9 cellular contexts compared by ENCODE assay signal in the genomic region with DNA sequence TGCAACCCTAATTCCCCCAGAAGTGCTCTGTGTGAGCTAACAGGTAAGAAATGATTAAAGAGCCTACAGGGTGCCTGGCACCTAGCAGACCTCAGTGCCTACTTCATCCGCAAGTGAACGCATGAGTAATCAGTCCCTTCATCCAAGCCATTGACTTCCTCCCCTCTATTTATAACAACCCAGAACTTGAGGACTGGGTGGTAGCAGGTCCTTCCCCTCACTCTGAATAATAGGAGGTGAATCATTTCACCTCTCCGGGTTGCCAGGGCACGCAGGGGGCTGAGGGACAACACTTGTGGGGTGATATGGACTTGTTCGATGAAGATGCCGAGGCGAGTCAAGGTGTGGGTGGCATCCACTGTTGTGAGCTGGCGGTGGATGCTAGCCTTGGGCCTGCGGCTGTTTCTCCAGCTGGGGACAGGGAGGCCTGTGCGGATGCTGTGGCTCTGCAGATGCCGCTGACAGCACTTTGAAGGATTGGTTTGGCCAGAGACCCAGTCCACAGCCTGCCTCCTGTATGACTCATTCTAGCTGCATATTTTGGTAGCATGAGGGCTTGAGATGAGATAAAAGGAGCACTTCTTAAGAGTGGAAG. TPM values are rescaled to one million over a fixed set of nuclear protein-coding genes. Genes with fewer than 3 reads are reported as not detected.
DNase-seq lines count a peak whose midpoint lies in the region; ATAC-seq and TF ChIP-seq lines count a peak whose summit lies in the region.
"Had no signal": no experiment of that assay in that cellular context is flagged by ENCODE, and none has a peak within 500 bp of the region (broad histone marks: within the 10 kb centered on the region; RNA-seq: fewer than 3 reads in every experiment).

No MANE protein-coding gene starts in this region.

- peaks cover 98% of the 10 kb centered on the region for H3K4me1 Mint-ChIP-seq in activated naive CD8-positive, alpha-beta T cell (ENCODE audit: low read depth)

- no peaks in the 10 kb centered on the region for H3K36me3 ChIP-seq in right atrium auricular region
- H3K36me3 ChIP-seq: gastrocnemius medialis had no signal

- ATAC-seq in GM18867 (IDR thresholded peaks at IDR 0.05; ENCODE audit: unreplicated experiment) = peak; percentile 35
- peak; percentile 51 for ATAC-seq in HG03135 (IDR thresholded peaks at IDR 0.05; ENCODE audit: unreplicated experiment)
- no peak for ATAC-seq in left lobe of liver

- DNase-seq in SK-N-DZ (ENCODE audit: low spot score) = peak; percentile 45
- peak; percentile 73 for DNase-seq in right atrium auricular region (ENCODE audit: low spot score)
- peak; percentile 47 to 55 for DNase-seq in stimulated activated CD4-positive, alpha-beta T cell treated with anti-CD3 and anti-CD28 coated beads, Interleukin-15, amount 100 ng/mL, for 1 hour (ENCODE audit: low read depth in 1 of 2, low spot score in 1 of 2)
- no peak for DNase-seq in left lobe of liver (ENCODE audit: low spot score)
- no peak for DNase-seq in NCI-H1930 (lab: John Stamatoyannopoulos, UW)
- DNase-seq: gastrocnemius medialis had no signal

- no peak overlapping the region for H3K4me3 ChIP-seq in right atrium auricular region
- H3K4me3 ChIP-seq: gastrocnemius medialis had no signal

- H3K27ac ChIP-seq in right atrium auricular region = peak overlapping the region; percentile 24 to 31
- H3K27ac ChIP-seq: gastrocnemius medialis had no signal

- peaks cover 0 to 36% of the 10 kb centered on the region in 2 donors for H3K4me1 ChIP-seq in right atrium auricular region
- H3K4me1 ChIP-seq: gastrocnemius medialis had no signal

- no peaks in the 10 kb centered on the region for H3K9me3 Mint-ChIP-seq in activated naive CD8-positive, alpha-beta T cell (ENCODE audit: low read depth)

- H3K27me3 Mint-ChIP-seq in activated naive CD8-positive, alpha-beta T cell = no peaks in the 10 kb centered on the region

- H3K4me3 Mint-ChIP-seq in activated naive CD8-positive, alpha-beta T cell = peak overlapping the region; percentile 78

- no peaks in the 10 kb centered on the region for H3K27me3 ChIP-seq in right atrium auricular region
- H3K27me3 ChIP-seq: gastrocnemius medialis had no signal

- TF ChIP-seq CTCF in right atrium auricular region (IDR thresholded peaks at IDR 0.05) = no peak

- H3K36me3 Mint-ChIP-seq in activated naive CD8-positive, alpha-beta T cell = peaks cover 2% of the 10 kb centered on the region

- no peaks in the 10 kb centered on the region for H3K9me3 ChIP-seq in right atrium auricular region
- H3K9me3 ChIP-seq: gastrocnemius medialis had no signal

- H3K27ac Mint-ChIP-seq in activated naive CD8-positive, alpha-beta T cell = peak overlapping the region; percentile 99

RNA-seq across cellular contexts. Expression of gene SORL1, which starts 12.3 kb away (rescaled TPM):
- 9.1 and 12.0 TPM in 2 replicates for polyA plus RNA-seq in SK-N-DZ (2014; cell fraction: cytosol; rRNA removed)
- 14.3 and 18.5 TPM in 2 replicates for polyA plus RNA-seq in SK-N-DZ (2014; cell fraction: nucleus; rRNA removed)
- total RNA-seq in right atrium auricular region (1 to 10 TPM; 6.4 to 7.5 TPM), left lobe of liver (133 TPM)

Comparison
In these comparisons a context has a peak if more than half of its experiments do, and no peak if none do; other contexts are left out.
1. DNase-seq: peak in SK-N-DZ (single experiment), right atrium auricular region (single experiment) and stimulated activated CD4-positive, alpha-beta T cell treated with anti-CD3 and anti-CD28 coated beads, Interleukin-15, amount 100 ng/mL, for 1 hour (2 of 2); none in left lobe of liver (single experiment) and NCI-H1930 (0 of 2).
2. RNA of gene SORL1, which starts 12.3 kb away (total RNA-seq): 133 TPM in left lobe of liver (single experiment); 6.4 to 7.5 TPM in right atrium auricular region; every median in the first group is over 10 times any median in the second.